ENCODE assay signal across 8 cellular contexts in the genomic region with DNA sequence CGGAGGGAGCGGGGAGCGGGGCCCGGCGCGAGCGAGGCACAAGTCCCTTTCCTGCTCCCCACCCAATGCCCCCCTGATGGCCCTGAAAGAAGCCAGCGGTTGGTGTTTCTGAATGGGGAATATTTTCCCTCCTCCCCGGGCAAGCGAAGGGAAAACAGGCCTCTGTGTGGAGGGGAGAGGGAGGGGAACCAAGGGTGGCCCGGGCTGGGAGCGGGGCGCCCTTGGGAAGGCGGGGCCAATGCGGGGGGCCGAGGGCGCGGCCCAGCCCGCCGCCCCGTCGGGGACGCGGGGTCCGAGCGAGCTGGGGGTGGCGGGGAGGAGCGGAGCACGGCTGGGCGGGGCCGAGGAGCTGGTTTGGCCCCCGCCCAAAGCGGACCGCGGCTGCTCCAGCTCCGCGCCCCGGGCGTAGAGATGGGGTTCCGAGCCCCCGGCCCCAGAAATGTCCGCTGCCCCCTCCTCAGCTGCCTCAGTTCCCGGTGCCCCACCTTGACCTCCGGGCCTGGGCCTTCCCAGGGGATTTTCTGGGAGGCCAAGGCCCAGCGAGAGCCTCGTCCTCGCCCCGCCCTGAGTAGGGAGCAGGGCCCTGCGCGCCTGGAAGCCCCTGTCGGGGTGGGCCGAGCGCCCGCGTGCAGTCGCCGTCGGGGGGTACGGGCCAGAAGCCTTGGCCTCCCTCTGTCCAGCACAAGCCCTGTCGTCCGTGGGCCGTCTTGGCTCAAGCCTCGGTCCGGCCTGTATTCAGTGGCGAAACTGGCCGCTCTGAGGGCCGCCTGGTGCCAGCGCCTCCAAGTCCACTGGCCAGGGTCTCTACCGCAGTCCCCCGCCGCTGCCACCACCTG.
DNase-seq lines count a peak whose midpoint lies in the region; ATAC-seq and TF ChIP-seq lines count a peak whose summit lies in the region.

No MANE protein-coding gene starts in this region.

- H3K27me3 ChIP-seq in iPS DF 6.9 (ENCODE audit: control insufficient read depth, insufficient read depth, low read length): no peaks in the 10 kb centered on the region

- no peaks in the 10 kb centered on the region for H3K9me3 Mint-ChIP-seq in activated naive CD8-positive, alpha-beta T cell treated with anti-CD3 and anti-CD28 coated beads, Interleukin-2, amount 50 U/mL, for 24 hours

- peaks cover 40% of the 10 kb centered on the region for H3K4me1 Mint-ChIP-seq in activated naive CD8-positive, alpha-beta T cell treated with anti-CD3 and anti-CD28 coated beads, Interleukin-2, amount 50 U/mL, for 24 hours

- peaks cover 4% of the 10 kb centered on the region for H3K27me3 Mint-ChIP-seq in activated naive CD8-positive, alpha-beta T cell treated with anti-CD3 and anti-CD28 coated beads, Interleukin-2, amount 50 U/mL, for 24 hours

- peaks cover 5% of the 10 kb centered on the region for H3K4me1 ChIP-seq in iPS DF 6.9 (ENCODE audit: control insufficient read depth, insufficient read depth, low read length)

- DNase-seq in GM20000 (ENCODE audit: low spot score) (peak; percentile 61), iPS DF 6.9 (ENCODE audit: low read depth, low spot score) (no peak), RKO (ENCODE audit: low spot score) (no peak), NCI-H82 (lab: John Stamatoyannopoulos, UW) (no peak), NCI-H524 treated with DMSO at 0.1 percent for 48 hours (lab: John Stamatoyannopoulos, UW) (no peak)
- peak; percentile 45 for DNase-seq in activated naive CD8-positive, alpha-beta T cell treated with anti-CD3 and anti-CD28 coated beads, Interleukin-2, amount 50 U/mL, for 24 hours

- ATAC-seq in activated naive CD8-positive, alpha-beta T cell treated with anti-CD3 and anti-CD28 coated beads, Interleukin-2, amount 50 U/mL, for 24 hours: no peak
- ATAC-seq in GM19463 (IDR thresholded peaks at IDR 0.05; ENCODE audit: unreplicated experiment): no peak

- H3K4me3 Mint-ChIP-seq in activated naive CD8-positive, alpha-beta T cell treated with anti-CD3 and anti-CD28 coated beads, Interleukin-2, amount 50 U/mL, for 24 hours: peak overlapping the region; percentile 57

- H3K27ac Mint-ChIP-seq in activated naive CD8-positive, alpha-beta T cell treated with anti-CD3 and anti-CD28 coated beads, Interleukin-2, amount 50 U/mL, for 24 hours: peak overlapping the region; percentile 31

- no peaks in the 10 kb centered on the region for H3K36me3 ChIP-seq in iPS DF 6.9 (ENCODE audit: control insufficient read depth, insufficient read depth, low read length)

- no peak for TF ChIP-seq CTCF in GM20000 (IDR thresholded peaks at IDR 0.05; ENCODE audit: extremely low read depth, missing control alignments)

- no CpG with 5 or more reads among the region's 71 CpGs for WGBS in iPS DF 6.9 (ENCODE audit: insufficient coverage, insufficient read length)

- H3K9me3 ChIP-seq in iPS DF 6.9 (ENCODE audit: control insufficient read depth, insufficient read depth, low read length): no peaks in the 10 kb centered on the region

- peaks cover 11% of the 10 kb centered on the region for H3K36me3 Mint-ChIP-seq in activated naive CD8-positive, alpha-beta T cell treated with anti-CD3 and anti-CD28 coated beads, Interleukin-2, amount 50 U/mL, for 24 hours (ENCODE audit: low read depth)

- H3K27ac ChIP-seq in iPS DF 6.9 (ENCODE audit: low read length): no peak overlapping the region
- peak overlapping the region; percentile 7 to 96 (median 88) for H3K27ac ChIP-seq in skin epidermis

- peak overlapping the region; percentile 62; the same call in 1 of the 2 replicates for H3K4me3 ChIP-seq in iPS DF 6.9 (ENCODE audit: low read length)
- peak overlapping the region; percentile 26 to 47 (median 38) for H3K4me3 ChIP-seq in skin epidermis

Comparison
In these comparisons a context has a peak if more than half of its experiments do, and no peak if none do; other contexts are left out.
1. DNase-seq: peak in GM20000 (single experiment) and activated naive CD8-positive, alpha-beta T cell treated with anti-CD3 and anti-CD28 coated beads, Interleukin-2, amount 50 U/mL, for 24 hours (single experiment); none in iPS DF 6.9 (single experiment), RKO (single experiment), NCI-H82 (single experiment) and NCI-H524 treated with DMSO at 0.1 percent for 48 hours (single experiment).